1 cellular context compared by ENCODE assay signal in the genomic region with DNA sequence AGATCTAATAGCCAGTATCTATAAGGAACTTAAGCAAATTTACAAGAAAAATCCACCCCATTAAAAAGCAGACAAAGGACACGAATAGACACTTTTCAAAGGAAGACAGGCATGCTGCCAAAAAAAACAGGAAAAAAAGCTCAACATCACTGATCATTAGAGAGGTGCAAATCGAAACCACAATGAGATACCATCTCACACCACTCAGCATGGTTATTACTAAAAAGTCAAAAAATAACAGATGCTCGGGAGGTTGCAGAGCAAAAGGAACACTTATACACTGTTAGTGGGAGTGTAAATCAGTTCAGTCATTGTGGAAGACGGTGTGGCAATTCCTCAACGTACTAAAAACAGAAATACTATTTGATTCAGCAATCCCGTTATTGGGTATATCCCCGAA.
TF ChIP-seq lines count a peak whose summit lies in the region.

No MANE protein-coding gene starts in this region.

TF ChIP-seq in HEK293, 187 proteins besides CTCF, POLR2A, EP300 and RAD21 (continued from another document):
- TF ChIP-seq, protein P1, sequence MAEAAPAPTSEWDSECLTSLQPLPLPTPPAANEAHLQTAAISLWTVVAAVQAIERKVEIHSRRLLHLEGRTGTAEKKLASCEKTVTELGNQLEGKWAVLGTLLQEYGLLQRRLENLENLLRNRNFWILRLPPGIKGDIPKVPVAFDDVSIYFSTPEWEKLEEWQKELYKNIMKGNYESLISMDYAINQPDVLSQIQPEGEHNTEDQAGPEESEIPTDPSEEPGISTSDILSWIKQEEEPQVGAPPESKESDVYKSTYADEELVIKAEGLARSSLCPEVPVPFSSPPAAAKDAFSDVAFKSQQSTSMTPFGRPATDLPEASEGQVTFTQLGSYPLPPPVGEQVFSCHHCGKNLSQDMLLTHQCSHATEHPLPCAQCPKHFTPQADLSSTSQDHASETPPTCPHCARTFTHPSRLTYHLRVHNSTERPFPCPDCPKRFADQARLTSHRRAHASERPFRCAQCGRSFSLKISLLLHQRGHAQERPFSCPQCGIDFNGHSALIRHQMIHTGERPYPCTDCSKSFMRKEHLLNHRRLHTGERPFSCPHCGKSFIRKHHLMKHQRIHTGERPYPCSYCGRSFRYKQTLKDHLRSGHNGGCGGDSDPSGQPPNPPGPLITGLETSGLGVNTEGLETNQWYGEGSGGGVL (tag by site-specific recombination; IDR thresholded peaks at IDR 0.05): peak; percentile 45
- no peak; the same call in 1 of the 2 replicates for TF ChIP-seq ZNF324 (tag by site-specific recombination; IDR thresholded peaks at IDR 0.05)
- no peak for TF ChIP-seq ZNF423 (tag by site-specific recombination; IDR thresholded peaks at IDR 0.05)
- peak; percentile 32; the same call in 1 of the 2 replicates for TF ChIP-seq PRDM10 (tag by site-specific recombination; IDR thresholded peaks at IDR 0.05)
- TF ChIP-seq ZNF792 (tag by site-specific recombination; IDR thresholded peaks at IDR 0.05): no peak
- no peak for TF ChIP-seq ZNF623 (tag by site-specific recombination; IDR thresholded peaks at IDR 0.05)
- peak; percentile 76 for TF ChIP-seq ZNF629 (tag by site-specific recombination; IDR thresholded peaks at IDR 0.05)
- no peak for TF ChIP-seq KLF17 (tag by site-specific recombination; IDR thresholded peaks at IDR 0.05)
- TF ChIP-seq ZNF501 (tag by site-specific recombination; IDR thresholded peaks at IDR 0.05): no peak
- no peak for TF ChIP-seq ZNF354C (tag by site-specific recombination; IDR thresholded peaks at IDR 0.05; ENCODE audit: borderline replicate concordance, low read depth)
- no peak for TF ChIP-seq ZNF16 (tag by site-specific recombination; IDR thresholded peaks at IDR 0.05; ENCODE audit: low read depth)
